ENCODE assay signal across 20 cellular contexts in the genomic region with DNA sequence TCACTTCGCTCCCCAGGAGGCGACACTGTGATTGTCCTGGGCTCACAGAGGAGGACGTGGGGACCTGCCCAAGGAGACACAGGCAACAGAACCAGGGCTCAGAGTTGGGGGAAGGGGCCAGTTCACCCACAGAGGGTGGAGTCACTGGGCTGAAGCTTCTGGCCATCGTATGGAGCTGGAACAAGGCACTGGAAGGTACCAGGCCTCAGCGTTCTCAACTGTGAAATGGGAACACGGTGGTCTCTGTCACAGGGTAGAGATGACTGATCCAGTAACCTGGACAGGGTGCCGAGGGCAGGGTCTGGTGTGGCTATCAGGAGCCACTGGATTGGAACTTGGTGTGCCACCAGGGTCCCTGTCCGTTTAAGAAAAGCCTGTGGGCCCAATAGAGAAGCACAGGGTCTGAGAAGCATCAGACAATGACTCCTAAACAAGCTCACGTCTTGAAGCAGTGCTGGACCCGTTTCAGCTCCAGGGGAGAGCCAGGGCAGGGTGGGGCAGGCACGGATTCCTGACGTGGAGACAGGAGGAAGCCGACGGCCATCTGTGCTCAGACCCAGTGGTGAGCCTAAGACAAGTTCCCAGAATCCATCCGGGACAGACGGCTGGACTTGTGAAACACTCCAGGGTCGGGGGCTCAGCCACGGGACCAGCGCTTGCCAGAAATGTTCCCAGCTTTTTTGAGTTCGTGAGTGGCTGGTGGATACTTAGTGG. TPM values are rescaled to one million over a fixed set of nuclear protein-coding genes. Genes with fewer than 3 reads are reported as not detected.
DNase-seq lines count a peak whose midpoint lies in the region; ATAC-seq and TF ChIP-seq lines count a peak whose summit lies in the region.
"Had no signal": no experiment of that assay in that cellular context is flagged by ENCODE, and none has a peak within 500 bp of the region (broad histone marks: within the 10 kb centered on the region; RNA-seq: fewer than 3 reads in every experiment).

No MANE protein-coding gene starts in this region.

- H3K9me3 ChIP-seq in body of pancreas (no peaks in the 10 kb centered on the region), upper lobe of left lung (no peaks in the 10 kb centered on the region)
- H3K9me3 ChIP-seq: BE2C, esophagus muscularis mucosa, SJCRH30 had no signal

- H3K36me3 ChIP-seq in body of pancreas (replicated peaks in 1 of 2; ENCODE audit: insufficient read depth in 1 of 2, low read depth in 2 of 2) (no peaks in the 10 kb centered on the region), upper lobe of left lung (no peaks in the 10 kb centered on the region)
- H3K36me3 ChIP-seq: BE2C, esophagus muscularis mucosa, SJCRH30 had no signal

- H3K4me3 ChIP-seq in body of pancreas (no peak overlapping the region), upper lobe of left lung (no peak overlapping the region)
- H3K4me3 ChIP-seq: esophagus muscularis mucosa, GM12878, SJCRH30 had no signal

- intact Hi-C loops in body of pancreas (cut with DNase I) = no loop called here
- intact Hi-C loops in left cardiac atrium (cut with DNase I) = no loop called here

- DNase-seq in body of pancreas (peak in 2 of 4 donors; percentile 34 to 49), left cardiac atrium (peak; percentile 54), omental fat pad (ENCODE audit: low spot score) (no peak), upper lobe of left lung (peak; percentile 30 to 36), hepatic stellate cell (ENCODE audit: low spot score) (no peak)
- DNase-seq: activated naive CD8-positive, alpha-beta T cell treated with anti-CD3 and anti-CD28 coated beads for 36 hours; BE2C; hypothalamus; Kasumi-1; NCI-H1417; NCI-H2171 treated with DMSO at 0.1 percent for 48 hours; NCI-H82; nucleus accumbens; PC-3; stimulated activated CD4-positive, alpha-beta T cell treated with anti-CD3 and anti-CD28 coated beads, Interleukin-2, amount 100 ng/mL, for 48 hours had no signal

- WGBS in body of pancreas, 2 donors = 78 to 87% methylated on average over 12 to 20 of the region's 20 CpGs
- WGBS in upper lobe of left lung, 2 donors = 63 to 74% methylated on average over 12 to 20 of the region's 20 CpGs

- TF ChIP-seq POLR2A in body of pancreas (IDR thresholded peaks at IDR 0.05) (no peak), upper lobe of left lung (IDR thresholded peaks at IDR 0.05) (no peak)

- H3K4me1 ChIP-seq in body of pancreas = peaks cover 48% of the 10 kb centered on the region
- H3K4me1 ChIP-seq in upper lobe of left lung = peaks cover 0 to 3% (median 0%) of the 10 kb centered on the region in 4 donors
- H3K4me1 ChIP-seq: SJCRH30 had no signal

- H3K27me3 ChIP-seq in body of pancreas (no peaks in the 10 kb centered on the region), upper lobe of left lung (no peaks in the 10 kb centered on the region)
- H3K27me3 ChIP-seq: BE2C, esophagus muscularis mucosa had no signal

- no peak for ATAC-seq in body of pancreas
- peak; percentile 67 to 71 for ATAC-seq in left cardiac atrium
- peak; percentile 66 for ATAC-seq in omental fat pad (ENCODE audit: low FRiP score)
- peak in 1 of 2 donors; percentile 64 for ATAC-seq in upper lobe of left lung (ENCODE audit: low FRiP score in 2 of 2)
- ATAC-seq in HG02981 (IDR thresholded peaks at IDR 0.05; ENCODE audit: unreplicated experiment) = no peak
- ATAC-seq in HG02798 (IDR thresholded peaks at IDR 0.05; ENCODE audit: poor library complexity, unreplicated experiment) = no peak
- ATAC-seq: GM12878, PC-3 had no signal

- no peak for TF ChIP-seq CTCF in body of pancreas (IDR thresholded peaks at IDR 0.05)
- no peak for TF ChIP-seq CTCF in omental fat pad (IDR thresholded peaks at IDR 0.05)
- TF ChIP-seq CTCF in upper lobe of left lung (IDR thresholded peaks at IDR 0.05) = no peak

- H3K27ac ChIP-seq in body of pancreas = peak overlapping the region in 3 of 4 donors; percentile 80 to 87 (median 87)
- H3K27ac ChIP-seq in upper lobe of left lung = no peak overlapping the region
- H3K27ac ChIP-seq: SJCRH30 had no signal

- no peak for TF ChIP-seq EP300 in upper lobe of left lung (IDR thresholded peaks at IDR 0.05)

RNA-seq across cellular contexts. Expression of a gene that starts 25.0 kb away (rescaled TPM):
- 1 to 10 TPM; 3.6 to 9.2 TPM for total RNA-seq in body of pancreas
- under 1 TPM; 0.59 to 0.81 TPM for total RNA-seq in left cardiac atrium
- 1 to 10 TPM; 3.4 to 9.7 (median 6.2) TPM for total RNA-seq in omental fat pad
- 1 to 10 TPM; 1.1 to 6.3 (median 4.1) TPM for total RNA-seq in upper lobe of left lung

Comparison
In these comparisons a context has a peak if more than half of its experiments do, and no peak if none do; other contexts are left out.
1. ATAC-seq: peak in left cardiac atrium (2 of 2) and omental fat pad (single experiment); none in body of pancreas (single experiment), HG02981 (single experiment) and HG02798 (single experiment).
2. DNase-seq: peak in left cardiac atrium (single experiment) and upper lobe of left lung (2 of 2); none in omental fat pad (single experiment) and hepatic stellate cell (single experiment).
3. H3K27ac ChIP-seq: peak in body of pancreas (3 of 4); none in upper lobe of left lung (0 of 4).